ENCODE assay signal across 8 cellular contexts in genomic region chr14:95156765-95157194, GRCh38. TPM values are rescaled to one million over a fixed set of nuclear protein-coding genes. Genes with fewer than 3 reads are reported as not detected.
DNase-seq lines count a peak whose midpoint lies in the region; ATAC-seq and TF ChIP-seq lines count a peak whose summit lies in the region.

No MANE protein-coding gene starts in this region.

- H3K36me3 Mint-ChIP-seq in WTC11, result 0 out of 2 replicates have a peak, but pooled peaks cover 3% of the 10 kb centered on the region
- peaks cover 6% of the 10 kb centered on the region for H3K36me3 Mint-ChIP-seq in dendritic cell treated with granulocyte-macrophage colony-stimulating factor and Interleukin-4, amounts not matched to agents 40 ng/mL and 50 ng/mL, for 4 days (ENCODE audit: low read depth)

- peak overlapping the region; percentile 83 for H3K4me3 Mint-ChIP-seq in WTC11
- peak overlapping the region; percentile 85 for H3K4me3 Mint-ChIP-seq in dendritic cell treated with granulocyte-macrophage colony-stimulating factor and Interleukin-4, amounts not matched to agents 40 ng/mL and 50 ng/mL, for 4 days

- TF ChIP-seq CTCF in WTC11 (IDR thresholded peaks at IDR 0.05) (no peak), lung (IDR thresholded peaks at IDR 0.05; ENCODE audit: control extremely low read depth, extremely low read depth) (no peak)

- POLR2A ChIA-PET in WTC11 (lab: Charles Lee), result no interaction called here

- peak; percentile 19 for DNase-seq in WTC11 (ENCODE audit: low spot score)
- peak; percentile 41 for DNase-seq in lung (ENCODE audit: low spot score)
- peak; percentile 8 to 9 for DNase-seq in stimulated activated CD8-positive, alpha-beta memory T cell treated with anti-CD3 and anti-CD28 coated beads, Interleukin-4, amount 100 ng/mL, for 1 hour (ENCODE audit: low read depth in 2 of 2, low spot score in 1 of 2)
- DNase-seq in DMS153 treated with DMSO at 0.1 percent for 48 hours (lab: John Stamatoyannopoulos, UW; ENCODE audit: unreplicated experiment), result no peak

- peak overlapping the region; percentile 80 to 97 (median 88) for H3K4me3 ChIP-seq in BLaER1 treated with 17β-estradiol and CSF1 and Interleukin-3, amounts not matched to agents 10 nM and 100 nM
- H3K4me3 ChIP-seq in lung, result peak overlapping the region; percentile 92

- no peaks in the 10 kb centered on the region; the same call in 1 of the 2 replicates for H3K27me3 Mint-ChIP-seq in WTC11 (ENCODE audit: low read depth)
- H3K27me3 Mint-ChIP-seq in dendritic cell treated with granulocyte-macrophage colony-stimulating factor and Interleukin-4, amounts not matched to agents 40 ng/mL and 50 ng/mL, for 4 days, result no peaks in the 10 kb centered on the region

- H3K9me3 ChIP-seq in BLaER1 treated with 17β-estradiol and CSF1 and Interleukin-3, amounts not matched to agents 10 nM and 100 nM (replicated peaks in 1 of 11), result no peaks in the 10 kb centered on the region
- H3K9me3 ChIP-seq in lung (ENCODE audit: control insufficient read depth in 2 of 2, insufficient read depth in 1 of 2, low read length in 1 of 2), result no peaks in the 10 kb centered on the region

- peak overlapping the region; percentile 93 to 100 (median 97) for H3K27ac ChIP-seq in BLaER1 treated with 17β-estradiol and CSF1 and Interleukin-3, amounts not matched to agents 10 nM and 100 nM
- peak overlapping the region; percentile 97 to 99 for H3K27ac ChIP-seq in lung (ENCODE audit: low read depth in 1 of 2, low read length in 1 of 2)

- peaks cover 4% of the 10 kb centered on the region; the same call in 1 of the 2 replicates for H3K9me3 Mint-ChIP-seq in WTC11
- H3K9me3 Mint-ChIP-seq in dendritic cell treated with granulocyte-macrophage colony-stimulating factor and Interleukin-4, amounts not matched to agents 40 ng/mL and 50 ng/mL, for 4 days, result no peaks in the 10 kb centered on the region

- H3K27ac Mint-ChIP-seq in WTC11, result no peak overlapping the region
- H3K27ac Mint-ChIP-seq in dendritic cell treated with granulocyte-macrophage colony-stimulating factor and Interleukin-4, amounts not matched to agents 40 ng/mL and 50 ng/mL, for 4 days, result peak overlapping the region; percentile 98

- no peaks in the 10 kb centered on the region for H3K27me3 ChIP-seq in BLaER1 treated with 17β-estradiol and CSF1 and Interleukin-3, amounts not matched to agents 10 nM and 100 nM
- H3K27me3 ChIP-seq in lung (ENCODE audit: control insufficient read depth, insufficient read depth), result no peaks in the 10 kb centered on the region

- peaks cover 0 to 7% (median 0%) of the 10 kb centered on the region in 11 experiments; a peak in 7 of 22 replicates for H3K36me3 ChIP-seq in BLaER1 treated with 17β-estradiol and CSF1 and Interleukin-3, amounts not matched to agents 10 nM and 100 nM
- no peaks in the 10 kb centered on the region for H3K36me3 ChIP-seq in lung (ENCODE audit: control insufficient read depth in 2 of 2, insufficient read depth in 2 of 2, low read length in 2 of 2)

- peak overlapping the region; percentile 94 to 100 (median 97) for H3K9ac ChIP-seq in BLaER1 treated with 17β-estradiol and CSF1 and Interleukin-3, amounts not matched to agents 10 nM and 100 nM

- peaks cover 46% of the 10 kb centered on the region for H3K4me1 Mint-ChIP-seq in WTC11
- H3K4me1 Mint-ChIP-seq in dendritic cell treated with granulocyte-macrophage colony-stimulating factor and Interleukin-4, amounts not matched to agents 40 ng/mL and 50 ng/mL, for 4 days (ENCODE audit: low read depth), result peaks cover 65% of the 10 kb centered on the region

- intact Hi-C loops in dendritic cell treated with granulocyte-macrophage colony-stimulating factor and Interleukin-4, amounts not matched to agents 40 ng/mL and 50 ng/mL, for 4 days (cut with micrococcal nuclease), result loop anchor here (2.0 to 10.0 kb wide), 3 partner anchors 14 to 1348 kb away; partner anchors contain the start of genes CLMN and PAPOLA

- ATAC-seq in GM19455 (IDR thresholded peaks at IDR 0.05; ENCODE audit: unreplicated experiment) (peak; percentile 45), HG03520 (IDR thresholded peaks at IDR 0.05; ENCODE audit: unreplicated experiment) (peak; percentile 27), WTC11 (peak; percentile 19), lung (ENCODE audit: insufficient read depth, low FRiP score) (peak; percentile 30)

- peaks cover 37 to 55% (median 49%) of the 10 kb centered on the region in 10 experiments for H3K4me1 ChIP-seq in BLaER1 treated with 17β-estradiol and CSF1 and Interleukin-3, amounts not matched to agents 10 nM and 100 nM
- peaks cover 3 to 19% of the 10 kb centered on the region in 2 donors for H3K4me1 ChIP-seq in lung (ENCODE audit: control insufficient read depth in 2 of 2, insufficient read depth in 2 of 2, low read length in 2 of 2)

- H3K4me2 ChIP-seq in BLaER1 treated with 17β-estradiol and CSF1 and Interleukin-3, amounts not matched to agents 10 nM and 100 nM, result peak overlapping the region; percentile 82 to 97 (median 87)

- WGBS in lung, 2 donors, result 0% methylated on average over 42 to 61 of the region's 61 CpGs

- CTCF ChIA-PET in WTC11 (lab: Charles Lee), result no interaction called here

- peaks cover 0 to 39% (median 23%) of the 10 kb centered on the region in 11 experiments; a peak in 11 of 22 replicates for H4K20me1 ChIP-seq in BLaER1 treated with 17β-estradiol and CSF1 and Interleukin-3, amounts not matched to agents 10 nM and 100 nM

TF ChIP-seq in WTC11, 78 proteins besides CTCF, POLR2A, EP300 and RAD21:
- TF ChIP-seq MYBL2 (CRISPR knock-in tag; IDR thresholded peaks at IDR 0.05), result peak; percentile 45; the same call in 1 of the 2 replicates
- no peak for TF ChIP-seq E2F4 (CRISPR knock-in tag; IDR thresholded peaks at IDR 0.05; ENCODE audit: borderline replicate concordance, low read depth)
- no peak for TF ChIP-seq ZNF138 (CRISPR knock-in tag; conservative IDR thresholded peaks at IDR 0.05)
- no peak for TF ChIP-seq ZNF121 (CRISPR knock-in tag; IDR thresholded peaks at IDR 0.05)

RNA-seq across cellular contexts. Expression of gene DICER1, which starts 0.5 kb away (rescaled TPM):
- total RNA-seq in WTC11 (2021), result 56.0 to 62.0 TPM (median 56.5 TPM) in 3 replicates
- total RNA-seq in lung, result 100 to 1,000 TPM in 1 of 2 donors, 10 to 100 TPM in 1; 67.9 to 103 TPM
- 10 to 100 TPM in 1 of 2 donors, 1 to 10 TPM in 1; 9.1 to 20.2 TPM for polyA plus RNA-seq in lung
